8 cellular contexts compared by ENCODE assay signal in genomic region chr3:195895900-195896360, GRCh38. TPM values are rescaled to one million over a fixed set of nuclear protein-coding genes. Genes with fewer than 3 reads are reported as not detected.
DNase-seq lines count a peak whose midpoint lies in the region; ATAC-seq and TF ChIP-seq lines count a peak whose summit lies in the region.

No MANE protein-coding gene starts in this region.

- H3K27me3 ChIP-seq in Loucy (ENCODE audit: insufficient read depth, low read length, poor library complexity, severe bottlenecking) (no peaks in the 10 kb centered on the region), liver (ENCODE audit: control insufficient read depth in 4 of 4, insufficient read depth in 4 of 4, low read length in 3 of 4) (no peaks in the 10 kb centered on the region)

- peak overlapping the region; percentile 60 to 78 for H3K27ac ChIP-seq in liver (ENCODE audit: low read depth in 1 of 2, low read length in 2 of 2)

- no peak for TF ChIP-seq CTCF in Loucy (conservative IDR thresholded peaks at IDR 0.05; ENCODE audit: low read length)
- no peak for TF ChIP-seq CTCF in liver (IDR thresholded peaks at IDR 0.05; ENCODE audit: low read depth, low read length, missing input control)

- H3K36me3 ChIP-seq in Loucy (ENCODE audit: insufficient read depth, low read length), result no peaks in the 10 kb centered on the region
- no peaks in the 10 kb centered on the region for H3K36me3 ChIP-seq in liver (ENCODE audit: control insufficient read depth in 4 of 4, insufficient read depth in 3 of 4, low read depth in 1 of 4, low read length in 3 of 4)

- ATAC-seq in GM21576 (IDR thresholded peaks at IDR 0.05; ENCODE audit: unreplicated experiment) (peak; percentile 32), HG03378 (IDR thresholded peaks at IDR 0.05; ENCODE audit: unreplicated experiment) (no peak)
- peak; percentile 58 to 66 for ATAC-seq in activated CD4-positive, CD25-positive, alpha-beta regulatory T cell treated with anti-CD3 and anti-CD28 coated beads, Interleukin-2, amount 50 U/mL, for 24 hours

- DNase-seq in Daoy (ENCODE audit: low read depth) (peak; percentile 68), cerebellum (ENCODE audit: low spot score) (peak; percentile 79)
- peak; percentile 53 to 55 for DNase-seq in stimulated activated CD4-positive, alpha-beta T cell treated with anti-CD3 and anti-CD28 coated beads, Interleukin-4, amount 100 ng/mL, for 48 hours (ENCODE audit: low read depth in 2 of 2)

- no peaks in the 10 kb centered on the region for H3K9me2 ChIP-seq in Loucy (replicated peaks; ENCODE audit: low read depth, low read length)

- peak overlapping the region; percentile 96 for H3K4me2 ChIP-seq in Loucy (ENCODE audit: low read depth, low read length, poor library complexity, severe bottlenecking)

- H4K20me1 ChIP-seq in Loucy (ENCODE audit: insufficient read depth, low read length, poor library complexity, severe bottlenecking), result peaks cover 18% of the 10 kb centered on the region

- H3K79me2 ChIP-seq in Loucy (ENCODE audit: insufficient read depth, low read length), result peaks cover 74% of the 10 kb centered on the region

- H3K4me3 ChIP-seq in Loucy (ENCODE audit: low read length, poor library complexity, severe bottlenecking) (peak overlapping the region; percentile 92), liver (ENCODE audit: low read depth in 1 of 3, low read length in 3 of 3) (peak overlapping the region in 2 of 3 donors; percentile 38 to 62)

- H3K4me1 ChIP-seq in Loucy (ENCODE audit: insufficient read depth, low read length, poor library complexity, severe bottlenecking), result peaks cover 50% of the 10 kb centered on the region
- peaks cover 18 to 51% (median 33%) of the 10 kb centered on the region in 4 donors for H3K4me1 ChIP-seq in liver (ENCODE audit: control insufficient read depth in 4 of 4, insufficient read depth in 4 of 4, low read length in 3 of 4)

- TF ChIP-seq RAD21 in liver (IDR thresholded peaks at IDR 0.05), result no peak

- H3K9me3 ChIP-seq in Loucy (ENCODE audit: insufficient read depth, low read depth, low read length), result no peaks in the 10 kb centered on the region
- H3K9me3 ChIP-seq in liver (ENCODE audit: control insufficient read depth in 4 of 4, low read length in 3 of 4), result no peaks in the 10 kb centered on the region

- H3K9ac ChIP-seq in Loucy (ENCODE audit: low read depth, low read length, poor library complexity, severe bottlenecking), result peak overlapping the region; percentile 84
- no peak overlapping the region for H3K9ac ChIP-seq in liver (ENCODE audit: low read depth in 1 of 2, low read length in 2 of 2)

- 3% methylated on average over 43 of the region's 43 CpGs for WGBS in liver

- peak overlapping the region; percentile 76; the same call in 1 of the 2 replicates for H2AFZ ChIP-seq in Loucy (ENCODE audit: low read length)

- H3F3A ChIP-seq in Loucy (ENCODE audit: low read depth), result no peaks in the 10 kb centered on the region

TF ChIP-seq in liver, 16 proteins besides CTCF, POLR2A, EP300 and RAD21:
- TF ChIP-seq REST (IDR thresholded peaks at IDR 0.05) (no peak), HNF4A (conservative IDR thresholded peaks at IDR 0.05) (no peak), ATF3 (IDR thresholded peaks at IDR 0.05) (no peak), RXRA (IDR thresholded peaks at IDR 0.05) (no peak), YY1 (IDR thresholded peaks at IDR 0.05) (no peak), FOXA2 (IDR thresholded peaks at IDR 0.05) (no peak), HNF4G (IDR thresholded peaks at IDR 0.05) (no peak), ZBTB33 (IDR thresholded peaks at IDR 0.05) (no peak), JUND (IDR thresholded peaks at IDR 0.05) (no peak), GABPA (IDR thresholded peaks at IDR 0.05 in 1 of 2, conservative IDR thresholded peaks at IDR 0.05 in 1 of 2) (no peak), SP1 (IDR thresholded peaks at IDR 0.05) (no peak), NR2F2 (IDR thresholded peaks at IDR 0.05) (no peak), FOXA1 (IDR thresholded peaks at IDR 0.05) (no peak), TAF1 (conservative IDR thresholded peaks at IDR 0.05) (no peak)

RNA-seq across cellular contexts. Expression of gene TNK2, which starts 12.4 kb away (rescaled TPM):
- 6.5 and 8.8 TPM in 2 replicates for total RNA-seq in Daoy (2014; rRNA removed; shearing (Covaris generic))
- 17.8 TPM for total RNA-seq in cerebellum
- 1 to 10 TPM; 8.3 to 9.4 TPM for total RNA-seq in liver
- 10 to 100 TPM in 1 of 2 donors, 1 to 10 TPM in 1; 4.0 to 12.2 TPM for polyA plus RNA-seq in liver
